In the genomic region with DNA sequence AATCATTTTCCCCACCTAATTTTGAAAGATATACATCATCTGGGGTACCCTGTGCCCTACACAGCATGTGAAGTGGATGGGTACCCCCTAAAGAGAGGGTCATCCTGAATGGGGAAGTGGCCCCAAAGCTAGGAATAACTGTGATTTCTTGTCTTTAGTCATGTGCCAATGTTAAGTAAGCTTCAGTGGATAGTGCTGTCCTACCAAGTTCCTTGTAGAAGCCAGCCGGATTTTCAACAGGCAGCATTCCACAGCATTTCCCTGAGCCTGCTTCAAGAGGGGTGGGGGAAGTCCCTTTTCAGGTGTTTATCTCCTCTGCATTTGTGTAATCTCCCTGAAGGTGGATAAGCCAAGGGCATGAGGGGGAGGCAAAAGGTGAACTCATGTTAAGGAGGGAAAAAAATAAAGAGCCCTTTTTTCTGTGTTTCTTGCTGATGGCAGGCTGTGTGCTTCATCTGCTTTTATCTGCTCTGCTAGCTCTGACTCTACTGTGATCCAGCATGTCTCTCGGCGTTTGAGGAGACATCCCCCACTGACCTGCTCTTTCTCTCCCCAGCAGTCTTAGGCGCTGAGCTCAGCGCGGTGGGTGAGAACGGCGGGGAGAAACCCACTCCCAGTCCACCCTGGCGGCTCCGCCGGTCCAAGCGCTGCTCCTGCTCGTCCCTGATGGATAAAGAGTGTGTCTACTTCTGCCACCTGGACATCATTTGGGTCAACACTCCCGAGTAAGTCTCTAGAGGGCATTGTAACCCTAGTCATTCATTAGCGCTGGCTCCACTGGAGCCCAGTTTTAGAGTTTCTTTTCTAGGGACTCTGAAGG, we compare ENCODE assay signal across 9 cellular contexts. TPM values are rescaled to one million over a fixed set of nuclear protein-coding genes. Genes with fewer than 3 reads are reported as not detected.
A peak's percentile ranks its signal among the peaks of the same experiment; 100 is the strongest.
DNase-seq lines count a peak whose midpoint lies in the region; ATAC-seq and TF ChIP-seq lines count a peak whose summit lies in the region.
"Had no signal": no experiment of that assay in that cellular context is flagged by ENCODE, and none has a peak within 500 bp of the region (broad histone marks: within the 10 kb centered on the region; RNA-seq: fewer than 3 reads in every experiment).

No MANE protein-coding gene starts in this region.

- WGBS in mesodermal cell (ENCODE audit: insufficient coverage in 2 of 2), 2 experiments = 20 to 26% methylated on average over 4 to 14 of the region's 15 CpGs

- no peak for TF ChIP-seq CTCF in AG09309 (IDR thresholded peaks at IDR 0.05; ENCODE audit: control insufficient read depth, insufficient read depth, low read depth, low read length, missing control alignments)

- H3K27ac Mint-ChIP-seq in activated CD4-positive, alpha-beta T cell treated with anti-CD3 and anti-CD28 coated beads for 36 hours = no peak overlapping the region

- H3K27me3 Mint-ChIP-seq in activated CD4-positive, alpha-beta T cell treated with anti-CD3 and anti-CD28 coated beads for 36 hours = peaks cover 36% of the 10 kb centered on the region

- H3K36me3 Mint-ChIP-seq in activated CD4-positive, alpha-beta T cell treated with anti-CD3 and anti-CD28 coated beads for 36 hours (ENCODE audit: low read depth) = no peaks in the 10 kb centered on the region

- intact Hi-C loops in activated CD4-positive, alpha-beta T cell treated with anti-CD3 and anti-CD28 coated beads for 36 hours (cut with DNase I, micrococcal nuclease) = loop anchor here (2.0 to 5.0 kb wide), 2 partner anchors 313 to 315 kb away; no protein-coding TSS in a partner anchor

- no peak for ATAC-seq in HG02840 (IDR thresholded peaks at IDR 0.05; ENCODE audit: low FRiP score, unreplicated experiment)
- ATAC-seq in activated CD4-positive, alpha-beta T cell treated with anti-CD3 and anti-CD28 coated beads for 36 hours = no peak

- POLR2A ChIA-PET in activated CD4-positive, alpha-beta T cell treated with anti-CD3 and anti-CD28 coated beads for 36 hours (lab: Charles Lee) = interaction anchor here (0.5 to 0.6 kb wide), 2 partner anchors 9 to 335 kb away, joined by 3 read pairs; no protein-coding TSS in a partner anchor

- no peaks in the 10 kb centered on the region for H3K9me3 Mint-ChIP-seq in activated CD4-positive, alpha-beta T cell treated with anti-CD3 and anti-CD28 coated beads for 36 hours (ENCODE audit: low read depth)

- peak overlapping the region; percentile 39 for H3K27ac ChIP-seq in mesodermal cell (ENCODE audit: low read depth, low read length, severe bottlenecking)

- H3K4me3 Mint-ChIP-seq in activated CD4-positive, alpha-beta T cell treated with anti-CD3 and anti-CD28 coated beads for 36 hours = no peak overlapping the region

- H3K36me3 ChIP-seq in mesodermal cell (ENCODE audit: control insufficient read depth, insufficient read depth, low read length) = peaks cover 57% of the 10 kb centered on the region

- H3K4me1 ChIP-seq in mesodermal cell (ENCODE audit: control insufficient read depth, insufficient read depth, low read length, poor library complexity, severe bottlenecking) = peaks cover 37% of the 10 kb centered on the region

- TF ChIP-seq EP300 in Ishikawa (IDR thresholded peaks at IDR 0.05; ENCODE audit: borderline replicate concordance) = no peak

- H3K9me3 ChIP-seq in mesodermal cell (ENCODE audit: control insufficient read depth, low read length) = no peaks in the 10 kb centered on the region

- CTCF ChIA-PET in activated CD4-positive, alpha-beta T cell treated with anti-CD3 and anti-CD28 coated beads for 36 hours (lab: Charles Lee) = interaction anchor here (0.5 to 2.5 kb wide), 3 partner anchors 12 to 139 kb away, joined by 3 to 12 read pairs (median 3); no protein-coding TSS in a partner anchor

- H3K4me3 ChIP-seq in AG09309 (ENCODE audit: control insufficient read depth, low read depth, low read length) (peak overlapping the region; percentile 43), mesodermal cell (ENCODE audit: extremely low read depth, insufficient read depth, low read length, poor library complexity, severe bottlenecking) (peak overlapping the region; percentile 63)

- H3K4me1 Mint-ChIP-seq in activated CD4-positive, alpha-beta T cell treated with anti-CD3 and anti-CD28 coated beads for 36 hours = peaks cover 15% of the 10 kb centered on the region

- TF ChIP-seq RAD21 in Ishikawa (IDR thresholded peaks at IDR 0.05; ENCODE audit: low read depth) = 0 out of 2 replicates have a peak, but pooled peaks have one; percentile 17

- no peak for DNase-seq in AG09309 (ENCODE audit: low read depth)
- peak; percentile 34 for DNase-seq in dermis blood vessel endothelial cell
- DNase-seq in stimulated activated CD4-positive, alpha-beta T cell treated with anti-CD3 and anti-CD28 coated beads, Interleukin-15, amount 100 ng/mL, for 24 hours = no peak
- no peak for DNase-seq in activated CD4-positive, alpha-beta T cell treated with anti-CD3 and anti-CD28 coated beads for 36 hours
- DNase-seq in activated CD4-positive, alpha-beta T cell treated with anti-CD3 and anti-CD28 coated beads, Interleukin-2, amount 50 U/mL, for 48 hours = no peak
- DNase-seq: NCI-H187 treated with DMSO at 0.1 percent for 48 hours had no signal

TF ChIP-seq in Ishikawa, 13 proteins besides CTCF, POLR2A, EP300 and RAD21:
- TF ChIP-seq FOXM1 (IDR thresholded peaks at IDR 0.05; ENCODE audit: borderline replicate concordance, low read depth) (no peak), CREB1 (IDR thresholded peaks at IDR 0.05; ENCODE audit: low read depth) (no peak), TEAD4 (IDR thresholded peaks at IDR 0.05) (no peak), EGR1 (IDR thresholded peaks at IDR 0.05) (no peak), CEBPB (IDR thresholded peaks at IDR 0.05) (no peak), TAF1 (IDR thresholded peaks at IDR 0.05; ENCODE audit: low read depth) (no peak), YY1 (IDR thresholded peaks at IDR 0.05; ENCODE audit: low read depth) (no peak), ZBTB7A (IDR thresholded peaks at IDR 0.05; ENCODE audit: low read depth) (no peak), NFIC (IDR thresholded peaks at IDR 0.05) (no peak)
- TF ChIP-seq, protein P1, sequence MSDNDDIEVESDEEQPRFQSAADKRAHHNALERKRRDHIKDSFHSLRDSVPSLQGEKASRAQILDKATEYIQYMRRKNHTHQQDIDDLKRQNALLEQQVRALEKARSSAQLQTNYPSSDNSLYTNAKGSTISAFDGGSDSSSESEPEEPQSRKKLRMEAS (IDR thresholded peaks at IDR 0.05) = no peak
- TF ChIP-seq, protein P2, sequence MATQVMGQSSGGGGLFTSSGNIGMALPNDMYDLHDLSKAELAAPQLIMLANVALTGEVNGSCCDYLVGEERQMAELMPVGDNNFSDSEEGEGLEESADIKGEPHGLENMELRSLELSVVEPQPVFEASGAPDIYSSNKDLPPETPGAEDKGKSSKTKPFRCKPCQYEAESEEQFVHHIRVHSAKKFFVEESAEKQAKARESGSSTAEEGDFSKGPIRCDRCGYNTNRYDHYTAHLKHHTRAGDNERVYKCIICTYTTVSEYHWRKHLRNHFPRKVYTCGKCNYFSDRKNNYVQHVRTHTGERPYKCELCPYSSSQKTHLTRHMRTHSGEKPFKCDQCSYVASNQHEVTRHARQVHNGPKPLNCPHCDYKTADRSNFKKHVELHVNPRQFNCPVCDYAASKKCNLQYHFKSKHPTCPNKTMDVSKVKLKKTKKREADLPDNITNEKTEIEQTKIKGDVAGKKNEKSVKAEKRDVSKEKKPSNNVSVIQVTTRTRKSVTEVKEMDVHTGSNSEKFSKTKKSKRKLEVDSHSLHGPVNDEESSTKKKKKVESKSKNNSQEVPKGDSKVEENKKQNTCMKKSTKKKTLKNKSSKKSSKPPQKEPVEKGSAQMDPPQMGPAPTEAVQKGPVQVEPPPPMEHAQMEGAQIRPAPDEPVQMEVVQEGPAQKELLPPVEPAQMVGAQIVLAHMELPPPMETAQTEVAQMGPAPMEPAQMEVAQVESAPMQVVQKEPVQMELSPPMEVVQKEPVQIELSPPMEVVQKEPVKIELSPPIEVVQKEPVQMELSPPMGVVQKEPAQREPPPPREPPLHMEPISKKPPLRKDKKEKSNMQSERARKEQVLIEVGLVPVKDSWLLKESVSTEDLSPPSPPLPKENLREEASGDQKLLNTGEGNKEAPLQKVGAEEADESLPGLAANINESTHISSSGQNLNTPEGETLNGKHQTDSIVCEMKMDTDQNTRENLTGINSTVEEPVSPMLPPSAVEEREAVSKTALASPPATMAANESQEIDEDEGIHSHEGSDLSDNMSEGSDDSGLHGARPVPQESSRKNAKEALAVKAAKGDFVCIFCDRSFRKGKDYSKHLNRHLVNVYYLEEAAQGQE (IDR thresholded peaks at IDR 0.05; ENCODE audit: low read depth) = no peak
- TF ChIP-seq, protein P3, sequence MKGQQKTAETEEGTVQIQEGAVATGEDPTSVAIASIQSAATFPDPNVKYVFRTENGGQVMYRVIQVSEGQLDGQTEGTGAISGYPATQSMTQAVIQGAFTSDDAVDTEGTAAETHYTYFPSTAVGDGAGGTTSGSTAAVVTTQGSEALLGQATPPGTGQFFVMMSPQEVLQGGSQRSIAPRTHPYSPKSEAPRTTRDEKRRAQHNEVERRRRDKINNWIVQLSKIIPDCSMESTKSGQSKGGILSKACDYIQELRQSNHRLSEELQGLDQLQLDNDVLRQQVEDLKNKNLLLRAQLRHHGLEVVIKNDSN (IDR thresholded peaks at IDR 0.05) = no peak
TF ChIP-seq in Ishikawa: peak in this region for 0.

RNA-seq across cellular contexts. Expression of a gene that starts 1.8 kb away (rescaled TPM):
- 247 and 438 TPM in 2 replicates for total RNA-seq in dermis blood vessel endothelial cell
- polyA plus RNA-seq in mesodermal cell (2013, experiment 1 of 2) = 43.7 TPM
- 45.3 TPM for polyA plus RNA-seq in mesodermal cell (2013, experiment 2 of 2)
- not detected for total RNA-seq in activated CD4-positive, alpha-beta T cell treated with anti-CD3 and anti-CD28 coated beads for 36 hours

Comparison
In these comparisons a context has a peak if more than half of its experiments do, and no peak if none do; other contexts are left out.
1. RNA of a gene that starts 1.8 kb away (total RNA-seq): 247 to 438 TPM in dermis blood vessel endothelial cell; not detected in activated CD4-positive, alpha-beta T cell treated with anti-CD3 and anti-CD28 coated beads for 36 hours; every median in the first group is over 100 times any median in the second.